Comparison of ENCODE assay signal across 2 cellular contexts in the genomic region with DNA sequence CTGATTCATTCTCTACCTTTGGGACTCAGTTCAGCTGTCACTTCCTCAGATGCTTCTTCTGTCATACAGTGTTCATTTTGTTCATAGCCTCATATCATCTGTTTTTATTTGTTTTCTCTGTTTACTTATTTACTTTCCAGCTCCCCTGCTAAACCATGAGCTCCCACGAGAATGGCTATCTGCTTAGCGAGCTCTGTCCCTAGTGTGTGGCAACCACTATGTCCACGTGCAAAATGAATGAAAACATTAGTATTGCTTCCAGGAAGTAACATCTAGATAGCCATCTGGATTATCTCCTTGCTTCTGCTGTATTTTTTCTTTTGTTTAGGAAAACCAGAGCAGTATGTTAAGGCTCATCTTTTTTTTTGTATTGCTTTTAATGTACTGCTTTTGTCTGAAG.
TF ChIP-seq lines count a peak whose summit lies in the region.

No MANE protein-coding gene starts in this region.

TF ChIP-seq in liver, 16 proteins besides CTCF, POLR2A, EP300 and RAD21:
- TF ChIP-seq, protein P1, sequence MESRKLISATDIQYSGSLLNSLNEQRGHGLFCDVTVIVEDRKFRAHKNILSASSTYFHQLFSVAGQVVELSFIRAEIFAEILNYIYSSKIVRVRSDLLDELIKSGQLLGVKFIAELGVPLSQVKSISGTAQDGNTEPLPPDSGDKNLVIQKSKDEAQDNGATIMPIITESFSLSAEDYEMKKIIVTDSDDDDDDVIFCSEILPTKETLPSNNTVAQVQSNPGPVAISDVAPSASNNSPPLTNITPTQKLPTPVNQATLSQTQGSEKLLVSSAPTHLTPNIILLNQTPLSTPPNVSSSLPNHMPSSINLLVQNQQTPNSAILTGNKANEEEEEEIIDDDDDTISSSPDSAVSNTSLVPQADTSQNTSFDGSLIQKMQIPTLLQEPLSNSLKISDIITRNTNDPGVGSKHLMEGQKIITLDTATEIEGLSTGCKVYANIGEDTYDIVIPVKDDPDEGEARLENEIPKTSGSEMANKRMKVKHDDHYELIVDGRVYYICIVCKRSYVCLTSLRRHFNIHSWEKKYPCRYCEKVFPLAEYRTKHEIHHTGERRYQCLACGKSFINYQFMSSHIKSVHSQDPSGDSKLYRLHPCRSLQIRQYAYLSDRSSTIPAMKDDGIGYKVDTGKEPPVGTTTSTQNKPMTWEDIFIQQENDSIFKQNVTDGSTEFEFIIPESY (IDR thresholded peaks at IDR 0.05), result no peak
- TF ChIP-seq HNF4A (conservative IDR thresholded peaks at IDR 0.05) (peak; percentile 9 to 38), EGR1 (IDR thresholded peaks at IDR 0.05; ENCODE audit: low read depth in 2 of 2) (no peak), GABPA (IDR thresholded peaks at IDR 0.05 in 1 of 2, conservative IDR thresholded peaks at IDR 0.05 in 1 of 2) (no peak), RXRA (IDR thresholded peaks at IDR 0.05) (peak in 1 of 2 donors; percentile 26)
- TF ChIP-seq, protein P2, sequence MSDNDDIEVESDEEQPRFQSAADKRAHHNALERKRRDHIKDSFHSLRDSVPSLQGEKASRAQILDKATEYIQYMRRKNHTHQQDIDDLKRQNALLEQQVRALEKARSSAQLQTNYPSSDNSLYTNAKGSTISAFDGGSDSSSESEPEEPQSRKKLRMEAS (IDR thresholded peaks at IDR 0.05), result peak; percentile 17

TF ChIP-seq in HepG2, 621 proteins besides CTCF, POLR2A, EP300 and RAD21:
- TF ChIP-seq, protein P3, sequence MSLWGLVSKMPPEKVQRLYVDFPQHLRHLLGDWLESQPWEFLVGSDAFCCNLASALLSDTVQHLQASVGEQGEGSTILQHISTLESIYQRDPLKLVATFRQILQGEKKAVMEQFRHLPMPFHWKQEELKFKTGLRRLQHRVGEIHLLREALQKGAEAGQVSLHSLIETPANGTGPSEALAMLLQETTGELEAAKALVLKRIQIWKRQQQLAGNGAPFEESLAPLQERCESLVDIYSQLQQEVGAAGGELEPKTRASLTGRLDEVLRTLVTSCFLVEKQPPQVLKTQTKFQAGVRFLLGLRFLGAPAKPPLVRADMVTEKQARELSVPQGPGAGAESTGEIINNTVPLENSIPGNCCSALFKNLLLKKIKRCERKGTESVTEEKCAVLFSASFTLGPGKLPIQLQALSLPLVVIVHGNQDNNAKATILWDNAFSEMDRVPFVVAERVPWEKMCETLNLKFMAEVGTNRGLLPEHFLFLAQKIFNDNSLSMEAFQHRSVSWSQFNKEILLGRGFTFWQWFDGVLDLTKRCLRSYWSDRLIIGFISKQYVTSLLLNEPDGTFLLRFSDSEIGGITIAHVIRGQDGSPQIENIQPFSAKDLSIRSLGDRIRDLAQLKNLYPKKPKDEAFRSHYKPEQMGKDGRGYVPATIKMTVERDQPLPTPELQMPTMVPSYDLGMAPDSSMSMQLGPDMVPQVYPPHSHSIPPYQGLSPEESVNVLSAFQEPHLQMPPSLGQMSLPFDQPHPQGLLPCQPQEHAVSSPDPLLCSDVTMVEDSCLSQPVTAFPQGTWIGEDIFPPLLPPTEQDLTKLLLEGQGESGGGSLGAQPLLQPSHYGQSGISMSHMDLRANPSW (CRISPR knock-in tag; IDR thresholded peaks at IDR 0.05; ENCODE audit: borderline replicate concordance), result no peak
- no peak for TF ChIP-seq NR2C2 (CRISPR knock-in tag; IDR thresholded peaks at IDR 0.05; ENCODE audit: borderline replicate concordance)
- TF ChIP-seq, protein P4, sequence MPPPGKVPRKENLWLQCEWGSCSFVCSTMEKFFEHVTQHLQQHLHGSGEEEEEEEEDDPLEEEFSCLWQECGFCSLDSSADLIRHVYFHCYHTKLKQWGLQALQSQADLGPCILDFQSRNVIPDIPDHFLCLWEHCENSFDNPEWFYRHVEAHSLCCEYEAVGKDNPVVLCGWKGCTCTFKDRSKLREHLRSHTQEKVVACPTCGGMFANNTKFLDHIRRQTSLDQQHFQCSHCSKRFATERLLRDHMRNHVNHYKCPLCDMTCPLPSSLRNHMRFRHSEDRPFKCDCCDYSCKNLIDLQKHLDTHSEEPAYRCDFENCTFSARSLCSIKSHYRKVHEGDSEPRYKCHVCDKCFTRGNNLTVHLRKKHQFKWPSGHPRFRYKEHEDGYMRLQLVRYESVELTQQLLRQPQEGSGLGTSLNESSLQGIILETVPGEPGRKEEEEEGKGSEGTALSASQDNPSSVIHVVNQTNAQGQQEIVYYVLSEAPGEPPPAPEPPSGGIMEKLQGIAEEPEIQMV (CRISPR knock-in tag; IDR thresholded peaks at IDR 0.05; ENCODE audit: low read depth), result no peak
- TF ChIP-seq SOX6 (IDR thresholded peaks at IDR 0.05), result no peak
- no peak for TF ChIP-seq SOX6 (CRISPR knock-in tag; IDR thresholded peaks at IDR 0.05)
- no peak for TF ChIP-seq NKX3-1 (CRISPR knock-in tag; IDR thresholded peaks at IDR 0.05)
- TF ChIP-seq, protein P5, sequence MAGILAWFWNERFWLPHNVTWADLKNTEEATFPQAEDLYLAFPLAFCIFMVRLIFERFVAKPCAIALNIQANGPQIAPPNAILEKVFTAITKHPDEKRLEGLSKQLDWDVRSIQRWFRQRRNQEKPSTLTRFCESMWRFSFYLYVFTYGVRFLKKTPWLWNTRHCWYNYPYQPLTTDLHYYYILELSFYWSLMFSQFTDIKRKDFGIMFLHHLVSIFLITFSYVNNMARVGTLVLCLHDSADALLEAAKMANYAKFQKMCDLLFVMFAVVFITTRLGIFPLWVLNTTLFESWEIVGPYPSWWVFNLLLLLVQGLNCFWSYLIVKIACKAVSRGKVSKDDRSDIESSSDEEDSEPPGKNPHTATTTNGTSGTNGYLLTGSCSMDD (CRISPR knock-in tag; IDR thresholded peaks at IDR 0.05), result no peak
- no peak for TF ChIP-seq HNRNPK (IDR thresholded peaks at IDR 0.05; ENCODE audit: low read depth, low read length, poor library complexity, severe bottlenecking)
- TF ChIP-seq ZSCAN25 (CRISPR knock-in tag; IDR thresholded peaks at IDR 0.05), result no peak
- TF ChIP-seq ZFP82 (CRISPR knock-in tag; IDR thresholded peaks at IDR 0.05; ENCODE audit: borderline replicate concordance), result no peak
- TF ChIP-seq YY1 (IDR thresholded peaks at IDR 0.05; ENCODE audit: insufficient read depth, insufficient replicate concordance, low read depth, low read length), result no peak
- TF ChIP-seq, protein P6, sequence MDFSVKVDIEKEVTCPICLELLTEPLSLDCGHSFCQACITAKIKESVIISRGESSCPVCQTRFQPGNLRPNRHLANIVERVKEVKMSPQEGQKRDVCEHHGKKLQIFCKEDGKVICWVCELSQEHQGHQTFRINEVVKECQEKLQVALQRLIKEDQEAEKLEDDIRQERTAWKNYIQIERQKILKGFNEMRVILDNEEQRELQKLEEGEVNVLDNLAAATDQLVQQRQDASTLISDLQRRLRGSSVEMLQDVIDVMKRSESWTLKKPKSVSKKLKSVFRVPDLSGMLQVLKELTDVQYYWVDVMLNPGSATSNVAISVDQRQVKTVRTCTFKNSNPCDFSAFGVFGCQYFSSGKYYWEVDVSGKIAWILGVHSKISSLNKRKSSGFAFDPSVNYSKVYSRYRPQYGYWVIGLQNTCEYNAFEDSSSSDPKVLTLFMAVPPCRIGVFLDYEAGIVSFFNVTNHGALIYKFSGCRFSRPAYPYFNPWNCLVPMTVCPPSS (IDR thresholded peaks at IDR 0.05), result no peak
- no peak for TF ChIP-seq ZNF317 (CRISPR knock-in tag; IDR thresholded peaks at IDR 0.05)
- TF ChIP-seq ZFP90 (CRISPR knock-in tag; IDR thresholded peaks at IDR 0.05; ENCODE audit: borderline replicate concordance), result no peak
- TF ChIP-seq ZSCAN31 (CRISPR knock-in tag; IDR thresholded peaks at IDR 0.05; ENCODE audit: low read depth), result no peak
TF ChIP-seq in HepG2: peak in this region for 0.
